ENCODE assay signal across 1 cellular context in genomic region chr5:176678584-176678983, GRCh38.
TF ChIP-seq lines count a peak whose summit lies in the region.

No MANE protein-coding gene starts in this region.

TF ChIP-seq in H1, 55 proteins besides CTCF, POLR2A, EP300 and RAD21 (continued from another document):
- TF ChIP-seq RNF2 (IDR thresholded peaks at IDR 0.05; ENCODE audit: borderline replicate concordance, low read depth, low read length, missing control alignments, poor library complexity, severe bottlenecking) (no peak), CHD1 (IDR thresholded peaks at IDR 0.05; ENCODE audit: low read depth, low read length) (no peak), CHD7 (IDR thresholded peaks at IDR 0.05; ENCODE audit: insufficient replicate concordance, low read length) (no peak), CEBPB (IDR thresholded peaks at IDR 0.05; ENCODE audit: low read depth, low read length) (no peak), FOSL1 (IDR thresholded peaks at IDR 0.05; ENCODE audit: insufficient read depth, low read depth, low read length) (no peak), PHF8 (conservative IDR thresholded peaks at IDR 0.05; ENCODE audit: low read depth, low read length) (no peak), RFX5 (IDR thresholded peaks at IDR 0.05; ENCODE audit: borderline replicate concordance, low read depth, low read length) (no peak), NRF1 (IDR thresholded peaks at IDR 0.05; ENCODE audit: low read depth, low read length) (no peak), MAX (IDR thresholded peaks at IDR 0.05) (no peak), CHD2 (IDR thresholded peaks at IDR 0.05; ENCODE audit: low read length) (no peak)
TF ChIP-seq in H1: peak in this region for 0.
